8 cellular contexts compared by ENCODE assay signal in the genomic region with DNA sequence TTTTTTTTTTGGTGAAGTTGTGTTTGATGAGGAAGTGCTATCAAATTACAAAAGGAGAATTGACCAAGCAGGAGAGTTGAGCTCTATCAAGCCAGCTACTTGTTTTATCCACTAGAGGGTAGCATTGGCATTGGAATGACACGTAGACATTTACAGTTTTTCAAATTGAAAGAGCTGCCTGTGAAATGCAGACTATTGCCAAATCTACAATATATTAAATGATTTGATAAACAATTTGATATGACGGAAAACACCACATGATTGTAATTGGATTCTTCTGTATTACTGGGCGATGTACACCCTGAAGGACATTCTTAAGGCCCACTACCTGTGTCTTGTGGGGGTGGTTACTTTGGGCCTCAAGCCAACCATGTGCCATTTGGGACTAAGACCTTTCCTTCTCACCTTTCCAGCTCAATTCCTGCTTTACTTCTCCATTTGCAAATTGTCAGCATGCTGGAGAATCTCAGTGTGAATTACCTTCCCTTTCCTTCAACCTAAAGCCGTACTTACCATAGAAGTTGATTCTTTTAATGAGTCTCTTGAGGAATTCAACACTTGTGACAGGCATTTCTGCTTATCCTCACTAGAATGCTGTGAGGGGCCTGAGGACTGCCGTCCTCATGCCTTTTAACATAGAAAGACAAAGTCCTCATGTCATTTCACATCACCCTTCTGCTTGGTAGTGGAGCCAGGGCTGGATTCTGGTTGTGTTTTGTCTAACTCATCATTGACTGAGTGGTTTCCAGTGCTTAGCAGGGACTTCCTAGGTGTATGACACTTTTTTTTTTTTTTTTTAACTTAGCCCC.
DNase-seq lines count a peak whose midpoint lies in the region; ATAC-seq and TF ChIP-seq lines count a peak whose summit lies in the region.

No MANE protein-coding gene starts in this region.

- intact Hi-C loops in posterior vena cava (cut with DNase I) = loop anchor here in 1 of 2 donors (10.0 kb wide), 3 partner anchors 541 to 1781 kb away; partner anchors contain the start of gene SLC8A1

- in situ Hi-C loops in ACHN (cut with HindIII; ENCODE audit: low pct_ligation_motif_present, low pct_unique_long_range_greater_than_20kb, low sequenced_read_pairs) = no loop called here

- no peak overlapping the region for H3K4me3 ChIP-seq in SK-N-MC

- TF ChIP-seq CTCF in GM12873 (IDR thresholded peaks at IDR 0.05; ENCODE audit: insufficient read depth, low read depth, low read length, missing control alignments) = peak; percentile 75

- ATAC-seq in HG02759 (IDR thresholded peaks at IDR 0.05; ENCODE audit: unreplicated experiment) = peak; percentile 90

- DNase-seq in ACHN (peak; percentile 70), NCI-H1417 (lab: John Stamatoyannopoulos, UW) (peak; percentile 65 to 94 (median 79)), SK-N-MC (ENCODE audit: low read depth, low spot score) (peak; percentile 39), fibroblast of peridontal ligament (ENCODE audit: extremely low read depth) (peak; percentile 93), non-pigmented ciliary epithelial cell (ENCODE audit: low read depth) (peak; percentile 50), posterior vena cava (ENCODE audit: low spot score) (no peak)

- no peaks in the 10 kb centered on the region for H3K9me3 ChIP-seq in SK-N-MC (ENCODE audit: low read depth, low read length)

- no peaks in the 10 kb centered on the region for H3K36me3 ChIP-seq in SK-N-MC (ENCODE audit: insufficient read depth, low read length)

- H3K27ac ChIP-seq in SK-N-MC = no peak overlapping the region

- H3K9ac ChIP-seq in SK-N-MC (ENCODE audit: insufficient read length) = no peak overlapping the region
